In the genomic region with DNA sequence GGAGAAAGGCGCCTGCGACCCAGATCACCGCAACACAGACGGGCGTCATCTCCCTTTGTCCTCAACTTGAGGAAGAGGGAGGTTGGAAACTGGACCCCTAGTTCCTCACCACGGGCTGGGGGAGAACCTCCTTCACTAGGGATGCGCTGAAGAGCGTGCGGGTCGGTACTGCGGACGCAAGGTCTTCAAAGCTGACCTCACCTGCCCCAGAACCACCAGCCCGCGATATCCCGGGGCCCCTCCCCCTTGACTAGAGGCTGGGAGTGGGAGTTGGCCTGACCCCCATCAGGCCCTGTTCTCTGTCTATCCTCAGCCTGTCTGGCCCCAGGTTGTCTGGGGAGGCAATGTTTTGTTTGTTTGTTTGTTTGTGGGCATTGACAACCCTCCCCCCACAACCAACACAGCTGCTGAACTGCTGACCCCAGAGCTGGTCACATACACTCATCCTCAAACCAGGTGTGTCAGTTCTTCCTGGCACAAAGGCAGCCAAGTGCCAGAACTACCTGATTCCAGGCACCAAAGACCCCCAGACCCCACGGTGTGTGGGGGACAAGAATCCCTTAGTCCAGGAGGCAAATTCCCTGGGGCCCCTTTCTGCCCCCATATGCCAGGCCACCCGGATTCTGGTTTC, we compare ENCODE assay signal across 10 cellular contexts. TPM values are rescaled to one million over a fixed set of nuclear protein-coding genes. Genes with fewer than 3 reads are reported as not detected.
DNase-seq lines count a peak whose midpoint lies in the region; ATAC-seq and TF ChIP-seq lines count a peak whose summit lies in the region.
"Had no signal": no experiment of that assay in that cellular context is flagged by ENCODE, and none has a peak within 500 bp of the region (broad histone marks: within the 10 kb centered on the region; RNA-seq: fewer than 3 reads in every experiment).

No MANE protein-coding gene starts in this region.

- H3K27ac ChIP-seq in C4-2B (peak overlapping the region; percentile 2; the same call in 1 of the 2 replicates), HUES6 (ENCODE audit: low read depth, low read length) (peak overlapping the region; percentile 88; the same call in 1 of the 2 replicates), dorsolateral prefrontal cortex (no peak overlapping the region)

- no peaks in the 10 kb centered on the region for H3K9me3 ChIP-seq in HUES6 (ENCODE audit: control insufficient read depth, insufficient read depth, low read depth, low read length)

- H3K9me3 Mint-ChIP-seq in nephron progenitor cell: no peaks in the 10 kb centered on the region

- peaks cover 2% of the 10 kb centered on the region for H3K36me3 Mint-ChIP-seq in nephron progenitor cell (ENCODE audit: low read depth)

- peaks cover 16% of the 10 kb centered on the region for H3K36me3 ChIP-seq in HUES6 (ENCODE audit: control insufficient read depth, insufficient read depth, low read length)

- intact Hi-C loops in dorsolateral prefrontal cortex (cut with DNase I): loop anchor here (2.0 to 5.0 kb wide), 5 partner anchors 37 to 618 kb away; partner anchors contain the start of gene OGA (in 1 of the 2)

- H3K27me3 ChIP-seq in HUES6 (ENCODE audit: control insufficient read depth, insufficient read depth, low read length) (peaks cover 35% of the 10 kb centered on the region), dorsolateral prefrontal cortex (peaks cover 0 to 34% (median 11%) of the 10 kb centered on the region in 45 donors)

- H3K27me3 Mint-ChIP-seq in nephron progenitor cell (ENCODE audit: low read depth, poor library complexity): peaks cover 31% of the 10 kb centered on the region

- peak overlapping the region; percentile 75 for H3K27ac Mint-ChIP-seq in nephron progenitor cell

- ATAC-seq in HG03175 (IDR thresholded peaks at IDR 0.05; ENCODE audit: unreplicated experiment): no peak
- no peak for ATAC-seq in GM19463 (IDR thresholded peaks at IDR 0.05; ENCODE audit: unreplicated experiment)

- peak overlapping the region; percentile 44 for H3K4me3 Mint-ChIP-seq in nephron progenitor cell

- H3K4me3 ChIP-seq in HUES6 (ENCODE audit: low read depth, low read length) (peak overlapping the region; percentile 58), dorsolateral prefrontal cortex (peak overlapping the region in 55 of 59 donors; percentile 7 to 64 (median 44))

- DNase-seq in dorsolateral prefrontal cortex (no peak), nephron progenitor cell (no peak), HuH-7.5 (ENCODE audit: low spot score) (no peak)
- no peak for DNase-seq in activated CD4-positive, alpha-beta T cell treated with anti-CD3 and anti-CD28 coated beads, Interleukin-2, amount 50 U/mL, for 48 hours

- H3K9ac ChIP-seq in HUES6 (ENCODE audit: low read length): peak overlapping the region; percentile 46

- peaks cover 53% of the 10 kb centered on the region for H3K4me1 ChIP-seq in HUES6 (ENCODE audit: control insufficient read depth, insufficient read depth, low read length)

- peaks cover 61% of the 10 kb centered on the region for H3K4me1 Mint-ChIP-seq in nephron progenitor cell

- TF ChIP-seq CTCF in C4-2B (conservative IDR thresholded peaks at IDR 0.05): no peak; the same call in 1 of the 2 replicates
- TF ChIP-seq CTCF in dorsolateral prefrontal cortex (IDR thresholded peaks at IDR 0.05 in 54 of 56, conservative IDR thresholded peaks at IDR 0.05 in 2 of 56; ENCODE audit: low read depth in 1 of 56, partially characterized antibody in 56 of 56): peak in 16 of 56 donors; percentile 6 to 48 (median 19)
- no peak for TF ChIP-seq CTCF in nephron progenitor cell (IDR thresholded peaks at IDR 0.05)

RNA-seq across cellular contexts. Expression of gene NPM3, which starts 2.9 kb away (rescaled TPM):
- total RNA-seq in dorsolateral prefrontal cortex: 10 to 100 TPM in 106 of 120 experiments, 1 to 10 TPM in 14; 4.2 to 25.9 (median 13.8) TPM

RNA-seq across cellular contexts. Expression of gene FGF8, which starts 4.4 kb away (rescaled TPM):
- total RNA-seq in dorsolateral prefrontal cortex: 1 to 10 TPM in 39 of 120 experiments, under 1 TPM in 23, not detected in 58; 0.47 to 2.5 (median 1.1) TPM
- total RNA-seq: left colon, subcutaneous adipose tissue had no signal

RNA-seq across cellular contexts. Expression of gene OGA, which starts 37.9 kb away (rescaled TPM):
- 100 to 1,000 TPM; 163 to 362 (median 249) TPM for total RNA-seq in dorsolateral prefrontal cortex

Comparison
In these comparisons a context has a peak if more than half of its experiments do, and no peak if none do; other contexts are left out.
1. H3K27ac ChIP-seq: peak in C4-2B (single experiment) and HUES6 (single experiment); none in dorsolateral prefrontal cortex (0 of 59).